In the genomic region with DNA sequence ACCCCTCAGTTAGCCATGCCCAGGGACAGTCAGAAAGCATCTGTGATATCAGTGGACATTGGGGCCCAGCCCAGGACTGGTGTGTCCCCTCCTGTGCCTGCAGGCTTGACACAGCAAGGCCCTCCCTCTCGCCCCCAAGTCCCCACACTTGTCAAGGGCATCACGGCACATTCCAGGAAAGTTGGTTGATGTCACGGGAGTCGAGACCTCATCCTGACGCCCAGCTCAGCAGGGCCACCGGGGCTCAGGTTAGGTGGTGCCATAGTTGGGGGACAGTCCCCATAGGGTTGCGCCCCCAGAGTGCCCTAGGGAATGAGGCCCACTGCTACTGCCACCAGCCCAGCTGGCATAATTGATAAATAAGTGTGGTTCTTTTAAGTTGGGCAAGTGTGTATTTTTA, we compare ENCODE assay signal across 9 cellular contexts. TPM values are rescaled to one million over a fixed set of nuclear protein-coding genes. Genes with fewer than 3 reads are reported as not detected.
A peak's percentile ranks its signal among the peaks of the same experiment; 100 is the strongest.
DNase-seq lines count a peak whose midpoint lies in the region; ATAC-seq lines count a peak whose summit lies in the region.
"Had no signal": no experiment of that assay in that cellular context is flagged by ENCODE, and none has a peak within 500 bp of the region (broad histone marks: within the 10 kb centered on the region; RNA-seq: fewer than 3 reads in every experiment).

No MANE protein-coding gene starts in this region.

- H3K4me1 Mint-ChIP-seq in stimulated activated naive CD8-positive, alpha-beta T cell treated with anti-CD3 and anti-CD28 coated beads, Interleukin-15, Interleukin-2, amounts not matched to agents 100 ng/mL and 50 ng/mL, for 24 hours (ENCODE audit: low read depth): peaks cover 56% of the 10 kb centered on the region
- peaks cover 11 to 44% (median 34%) of the 10 kb centered on the region in 4 donors for H3K4me1 Mint-ChIP-seq in naive thymus-derived CD8-positive, alpha-beta T cell

- H3K4me1 ChIP-seq in aorta (ENCODE audit: control insufficient read depth in 1 of 2, insufficient read depth in 2 of 2, low read length in 2 of 2): no peaks in the 10 kb centered on the region

- H3K27me3 Mint-ChIP-seq in stimulated activated naive CD8-positive, alpha-beta T cell treated with anti-CD3 and anti-CD28 coated beads, Interleukin-15, Interleukin-2, amounts not matched to agents 100 ng/mL and 50 ng/mL, for 24 hours: no peaks in the 10 kb centered on the region
- peaks cover 0 to 2% (median 0%) of the 10 kb centered on the region in 5 donors for H3K27me3 Mint-ChIP-seq in naive thymus-derived CD8-positive, alpha-beta T cell

- no peak for DNase-seq in stimulated activated naive CD8-positive, alpha-beta T cell treated with anti-CD3 and anti-CD28 coated beads, Interleukin-15, Interleukin-2, amounts not matched to agents 100 U/mL and 50 U/mL, for 24 hours
- no peak for DNase-seq in caudate nucleus (lab: John Stamatoyannopoulos, UW)
- no peak for DNase-seq in naive thymus-derived CD8-positive, alpha-beta T cell
- peak; percentile 52 to 59 for DNase-seq in aorta
- DNase-seq in NCI-H524 treated with DMSO at 0.1 percent for 48 hours (lab: John Stamatoyannopoulos, UW): no peak
- no peak for DNase-seq in EL
- DNase-seq: NCI-H82 had no signal

- no peak overlapping the region for H3K4me3 ChIP-seq in aorta (ENCODE audit: low read length in 2 of 2)

- POLR2A ChIA-PET in naive thymus-derived CD8-positive, alpha-beta T cell (lab: Charles Lee): interaction anchor here (0.7 to 1.3 kb wide), 5 partner anchors 14 to 607 kb away, joined by 3 to 6 read pairs (median 3); no protein-coding TSS in a partner anchor

- H3K4me3 Mint-ChIP-seq in stimulated activated naive CD8-positive, alpha-beta T cell treated with anti-CD3 and anti-CD28 coated beads, Interleukin-15, Interleukin-2, amounts not matched to agents 100 ng/mL and 50 ng/mL, for 24 hours: peak overlapping the region; percentile 76
- H3K4me3 Mint-ChIP-seq in naive thymus-derived CD8-positive, alpha-beta T cell: peak overlapping the region in 9 of 10 donors; percentile 64 to 86 (median 79)

- WGBS in aorta, 2 donors: 84 to 97% methylated on average over 7 of the region's 7 CpGs

- H3K36me3 Mint-ChIP-seq in stimulated activated naive CD8-positive, alpha-beta T cell treated with anti-CD3 and anti-CD28 coated beads, Interleukin-15, Interleukin-2, amounts not matched to agents 100 ng/mL and 50 ng/mL, for 24 hours (ENCODE audit: low read depth): no peaks in the 10 kb centered on the region
- no peaks in the 10 kb centered on the region for H3K36me3 Mint-ChIP-seq in naive thymus-derived CD8-positive, alpha-beta T cell

- no peaks in the 10 kb centered on the region for H3K27me3 ChIP-seq in aorta (ENCODE audit: control insufficient read depth in 1 of 2, insufficient read depth in 2 of 2, low read length in 1 of 2)

- no peaks in the 10 kb centered on the region for H3K36me3 ChIP-seq in aorta (ENCODE audit: control insufficient read depth in 1 of 2, insufficient read depth in 2 of 2, low read length in 1 of 2)

- no peak for ATAC-seq in stimulated activated naive CD8-positive, alpha-beta T cell treated with anti-CD3 and anti-CD28 coated beads, Interleukin-15, Interleukin-2, amounts not matched to agents 100 U/mL and 50 U/mL, for 24 hours
- ATAC-seq in naive thymus-derived CD8-positive, alpha-beta T cell: no peak
- ATAC-seq in aorta (ENCODE audit: low FRiP score) (no peak), GM21367 (IDR thresholded peaks at IDR 0.05; ENCODE audit: unreplicated experiment) (no peak)

- peak overlapping the region; percentile 94 for H3K27ac Mint-ChIP-seq in stimulated activated naive CD8-positive, alpha-beta T cell treated with anti-CD3 and anti-CD28 coated beads, Interleukin-15, Interleukin-2, amounts not matched to agents 100 ng/mL and 50 ng/mL, for 24 hours
- H3K27ac Mint-ChIP-seq in naive thymus-derived CD8-positive, alpha-beta T cell: peak overlapping the region in 6 of 10 donors; percentile 46 to 88 (median 75)

- no peaks in the 10 kb centered on the region for H3K9me3 ChIP-seq in aorta (ENCODE audit: control insufficient read depth, low read length)

- H3K9me3 Mint-ChIP-seq in stimulated activated naive CD8-positive, alpha-beta T cell treated with anti-CD3 and anti-CD28 coated beads, Interleukin-15, Interleukin-2, amounts not matched to agents 100 ng/mL and 50 ng/mL, for 24 hours: no peaks in the 10 kb centered on the region
- H3K9me3 Mint-ChIP-seq in naive thymus-derived CD8-positive, alpha-beta T cell: no peaks in the 10 kb centered on the region

- H3K27ac ChIP-seq in caudate nucleus (ENCODE audit: low read depth, low read length): peak overlapping the region; percentile 66
- no peak overlapping the region for H3K27ac ChIP-seq in aorta (ENCODE audit: low read depth in 1 of 2, low read length in 2 of 2)

- intact Hi-C loops in aorta (cut with DNase I): no loop called here

RNA-seq across cellular contexts. Expression of gene GRAMD4, which starts 28.3 kb away (rescaled TPM):
- 1 to 10 TPM; 5.9 to 7.6 TPM for total RNA-seq in naive thymus-derived CD8-positive, alpha-beta T cell
- polyA plus RNA-seq in naive thymus-derived CD8-positive, alpha-beta T cell: 1 to 10 TPM; 2.8 to 4.1 (median 3.4) TPM
- total RNA-seq in aorta: 10 to 100 TPM; 15.6 to 37.1 TPM
- polyA plus RNA-seq in aorta: 1 to 10 TPM; 5.5 to 6.8 TPM

RNA-seq across cellular contexts. Expression of gene CELSR1, which starts 54.5 kb away (rescaled TPM):
- 1 to 10 TPM in 1 of 2 experiments, under 1 TPM in 1; 0.82 to 1.2 TPM for total RNA-seq in naive thymus-derived CD8-positive, alpha-beta T cell
- polyA plus RNA-seq in naive thymus-derived CD8-positive, alpha-beta T cell: under 1 TPM; 0.19 to 0.66 (median 0.37) TPM
- 1 to 10 TPM; 2.3 to 3.0 TPM for total RNA-seq in aorta
- polyA plus RNA-seq in aorta: under 1 TPM; 0.15 to 0.38 TPM

Comparison
In these comparisons a context has a peak if more than half of its experiments do, and no peak if none do; other contexts are left out.
1. DNase-seq: peak in aorta (2 of 2); none in stimulated activated naive CD8-positive, alpha-beta T cell treated with anti-CD3 and anti-CD28 coated beads, Interleukin-15, Interleukin-2, amounts not matched to agents 100 U/mL and 50 U/mL, for 24 hours (single experiment), caudate nucleus (0 of 61), naive thymus-derived CD8-positive, alpha-beta T cell (0 of 10), NCI-H524 treated with DMSO at 0.1 percent for 48 hours (single experiment) and EL (single experiment).